In genomic region chr14:63563370-63564026, GRCh38 we compare ENCODE assay signal across 19 cellular contexts. TPM values are rescaled to one million over a fixed set of nuclear protein-coding genes. Genes with fewer than 3 reads are reported as not detected.
DNase-seq lines count a peak whose midpoint lies in the region; ATAC-seq lines count a peak whose summit lies in the region.
"Had no signal": no experiment of that assay in that cellular context is flagged by ENCODE, and none has a peak within 500 bp of the region (broad histone marks: within the 10 kb centered on the region; RNA-seq: fewer than 3 reads in every experiment).

No MANE protein-coding gene starts in this region.

- no peaks in the 10 kb centered on the region; the same call in 1 of the 2 replicates for H3K9me3 ChIP-seq in HAP-1
- H3K9me3 ChIP-seq: BLaER1 treated with 17β-estradiol and CSF1 and Interleukin-3, amounts not matched to agents 10 nM and 100 nM had no signal

- H3K36me3 ChIP-seq in HAP-1 (replicated peaks), result no peaks in the 10 kb centered on the region
- H3K36me3 ChIP-seq: BLaER1 treated with 17β-estradiol and CSF1 and Interleukin-3, amounts not matched to agents 10 nM and 100 nM; cardiac muscle cell had no signal

- H3K27me3 ChIP-seq in HAP-1 (ENCODE audit: low read depth), result no peaks in the 10 kb centered on the region
- H3K27me3 ChIP-seq: BLaER1 treated with 17β-estradiol and CSF1 and Interleukin-3, amounts not matched to agents 10 nM and 100 nM; cardiac muscle cell had no signal

- in situ Hi-C loops in HAP-1 (cut with MboI; ENCODE audit: low sequenced_read_pairs) (no loop called here), SK-MEL-5 (cut with HindIII; ENCODE audit: low pct_unique_long_range_greater_than_20kb, low sequenced_read_pairs) (no loop called here)

- ATAC-seq in GM18517 (IDR thresholded peaks at IDR 0.05; ENCODE audit: unreplicated experiment), result no peak
- no peak for ATAC-seq in HG02852 (IDR thresholded peaks at IDR 0.05; ENCODE audit: unreplicated experiment)
- no peak for ATAC-seq in GM21723 (IDR thresholded peaks at IDR 0.05; ENCODE audit: unreplicated experiment)
- ATAC-seq: activated CD4-positive, CD25-positive, alpha-beta regulatory T cell treated with anti-CD3 and anti-CD28 coated beads, Interleukin-2, amount 50 U/mL, for 24 hours had no signal

- H3K4me3 ChIP-seq in HAP-1, result no peak overlapping the region
- H3K4me3 ChIP-seq: BLaER1 treated with 17β-estradiol and CSF1 and Interleukin-3, amounts not matched to agents 10 nM and 100 nM; cardiac muscle cell; mucosa of descending colon had no signal

- DNase-seq in HAP-1 (ENCODE audit: low spot score in 2 of 2), result peak; percentile 21 to 40
- DNase-seq in SK-MEL-5 (ENCODE audit: low read depth, low spot score), result peak; percentile 33
- peak; percentile 5 for DNase-seq in fibroblast of peridontal ligament (ENCODE audit: extremely low read depth)
- peak; percentile 58 for DNase-seq in renal cortical epithelial cell (ENCODE audit: low read depth)
- DNase-seq in NCI-H69 (lab: John Stamatoyannopoulos, UW), result no peak
- DNase-seq: activated naive CD4-positive, alpha-beta T cell; glutamatergic neuron; kidney; NCI-H2029 treated with DMSO at 0.1 percent for 48 hours; NCI-H748 treated with DMSO at 0.1 percent for 48 hours; RPMI8226; T-helper 2 cell had no signal

- peaks cover 16% of the 10 kb centered on the region for H3K4me1 ChIP-seq in HAP-1

RNA-seq across cellular contexts. Expression of gene PPP2R5E, which starts 20.3 kb away (rescaled TPM):
- total RNA-seq in SK-MEL-5 (2014; rRNA removed; shearing (Covaris generic)), result 13.3 and 14.4 TPM in 2 replicates
- polyA plus RNA-seq in SK-MEL-5 (2015; cell fraction: cytosol; rRNA removed), result 16.3 and 17.8 TPM in 2 replicates
- 8.9 and 9.2 TPM in 2 replicates for polyA plus RNA-seq in SK-MEL-5 (2015; cell fraction: nucleus; rRNA removed)
- total RNA-seq in renal cortical epithelial cell, result 24.0 and 54.4 TPM in 2 replicates
